ENCODE assay signal across 11 cellular contexts in the genomic region with DNA sequence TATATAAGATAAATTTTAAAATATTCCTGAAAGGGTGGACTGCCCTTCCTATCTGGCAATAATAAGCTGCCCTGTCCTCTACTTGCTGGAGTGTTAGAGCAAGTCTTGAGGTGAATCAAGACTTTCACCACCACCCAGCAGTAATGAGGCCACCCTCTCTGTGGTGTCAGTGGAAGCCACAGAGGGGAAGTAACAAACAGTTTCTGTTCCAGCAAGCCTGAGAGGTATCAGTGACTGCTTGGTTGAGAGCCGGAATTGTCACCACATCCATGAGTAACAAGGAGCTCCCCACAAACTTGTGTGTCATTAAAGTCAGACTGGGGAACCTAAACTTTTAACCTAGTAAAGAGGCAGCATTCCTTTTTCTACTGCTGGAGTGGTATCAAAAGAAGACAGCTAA.
DNase-seq lines count a peak whose midpoint lies in the region; ATAC-seq and TF ChIP-seq lines count a peak whose summit lies in the region.
"Had no signal": no experiment of that assay in that cellular context is flagged by ENCODE, and none has a peak within 500 bp of the region (broad histone marks: within the 10 kb centered on the region; RNA-seq: fewer than 3 reads in every experiment).

No MANE protein-coding gene starts in this region.

- CTCF ChIA-PET in GM10248 (lab: Yijun Ruan, JAX), result no interaction called here

- H3K27ac Mint-ChIP-seq in activated naive CD8-positive, alpha-beta T cell treated with anti-CD3 and anti-CD28 coated beads, Interleukin-2, amount 50 U/mL, for 24 hours, result no peak overlapping the region

- H3K4me1 Mint-ChIP-seq in activated naive CD8-positive, alpha-beta T cell treated with anti-CD3 and anti-CD28 coated beads, Interleukin-2, amount 50 U/mL, for 24 hours, result peaks cover 4% of the 10 kb centered on the region

- no peak for TF ChIP-seq POLR2A in erythroblast (IDR thresholded peaks at IDR 0.05; ENCODE audit: low read length)

- TF ChIP-seq CTCF in GM10248 (IDR thresholded peaks at IDR 0.05; ENCODE audit: control extremely low read depth, extremely low read depth, low read depth, missing control alignments), result no peak

- ATAC-seq in GM21390 (IDR thresholded peaks at IDR 0.05; ENCODE audit: unreplicated experiment) (peak; percentile 85), HG03439 (IDR thresholded peaks at IDR 0.05; ENCODE audit: unreplicated experiment) (peak; percentile 93), left ventricle myocardium superior (no peak)
- ATAC-seq in activated naive CD8-positive, alpha-beta T cell treated with anti-CD3 and anti-CD28 coated beads, Interleukin-2, amount 50 U/mL, for 24 hours, result peak; percentile 78

- H3K36me3 Mint-ChIP-seq in activated naive CD8-positive, alpha-beta T cell treated with anti-CD3 and anti-CD28 coated beads, Interleukin-2, amount 50 U/mL, for 24 hours (ENCODE audit: low read depth), result no peaks in the 10 kb centered on the region

- intact Hi-C loops in left ventricle myocardium superior (cut with micrococcal nuclease), result no loop called here

- H3K27me3 Mint-ChIP-seq in activated naive CD8-positive, alpha-beta T cell treated with anti-CD3 and anti-CD28 coated beads, Interleukin-2, amount 50 U/mL, for 24 hours, result no peaks in the 10 kb centered on the region

- H3K4me3 Mint-ChIP-seq in activated naive CD8-positive, alpha-beta T cell treated with anti-CD3 and anti-CD28 coated beads, Interleukin-2, amount 50 U/mL, for 24 hours, result no peak overlapping the region

- no peaks in the 10 kb centered on the region for H3K9me3 Mint-ChIP-seq in activated naive CD8-positive, alpha-beta T cell treated with anti-CD3 and anti-CD28 coated beads, Interleukin-2, amount 50 U/mL, for 24 hours

- peak; percentile 14 for DNase-seq in GM10248 (ENCODE audit: extremely low spot score)
- DNase-seq in activated naive CD8-positive, alpha-beta T cell treated with anti-CD3 and anti-CD28 coated beads, Interleukin-2, amount 50 U/mL, for 24 hours, result no peak
- DNase-seq in erythroblast (lab: John Stamatoyannopoulos, UW), result no peak
- DNase-seq in SK-N-DZ (ENCODE audit: low spot score), result no peak
- no peak for DNase-seq in NCI-H69 (lab: John Stamatoyannopoulos, UW)
- no peak for DNase-seq in left ventricle myocardium superior
- DNase-seq: cortex of kidney, GF-D8, left ventricle myocardium inferior had no signal

- POLR2A ChIA-PET in GM10248 (lab: Yijun Ruan, JAX), result no interaction called here
